ENCODE assay signal across 8 cellular contexts in the genomic region with DNA sequence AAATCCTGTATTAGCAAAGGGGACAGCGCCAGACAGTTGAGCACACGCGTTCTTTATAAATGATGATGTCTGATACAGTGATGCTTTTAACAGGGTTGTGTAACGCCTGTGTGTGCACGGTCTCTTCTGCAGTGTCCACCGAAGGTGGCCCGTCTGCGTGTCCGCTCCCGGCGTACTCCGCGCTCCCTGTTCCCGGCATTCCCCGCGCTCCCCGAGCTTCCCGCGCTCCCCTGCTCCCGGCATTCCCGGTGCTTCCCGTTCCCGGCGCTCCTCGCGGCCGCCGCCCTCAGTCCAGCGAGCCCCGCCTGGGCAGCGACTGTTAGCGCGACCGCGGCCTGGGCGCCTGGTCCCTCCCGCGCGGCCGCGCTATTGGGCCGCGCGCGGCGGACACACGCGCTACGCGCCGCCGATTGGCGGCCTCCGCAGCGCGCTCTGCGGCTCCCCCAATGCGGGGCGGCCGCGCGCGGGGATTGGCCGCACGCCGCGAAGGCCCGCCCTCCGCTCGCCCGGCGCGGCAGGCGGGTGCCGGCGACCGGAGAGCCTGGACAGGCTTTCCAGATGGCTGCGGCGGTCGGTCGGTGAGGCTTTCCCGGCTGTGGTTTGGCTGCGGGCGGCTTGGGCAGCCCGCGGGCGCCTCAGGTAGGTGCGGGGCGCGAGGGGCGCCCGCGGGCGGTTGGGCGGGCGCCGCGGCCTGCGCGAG. TPM values are rescaled to one million over a fixed set of nuclear protein-coding genes. Genes with fewer than 3 reads are reported as not detected.
DNase-seq lines count a peak whose midpoint lies in the region; ATAC-seq and TF ChIP-seq lines count a peak whose summit lies in the region.

Gene DGCR8, plus strand, starts transcription at position 497 of the 700 bp plus-strand sequence. CDS start 5,723 bp downstream, outside the sequence.

- H3K4me1 ChIP-seq in parathyroid adenoma (peaks cover 3% of the 10 kb centered on the region), upper lobe of left lung (peaks cover 36 to 49% (median 46%) of the 10 kb centered on the region in 4 donors)

- peak in 1 of 4 donors; percentile 70 for TF ChIP-seq EP300 in upper lobe of left lung (IDR thresholded peaks at IDR 0.05)

- WGBS in adipose tissue, 3 donors, result 0 to 1% (median 0%) methylated on average over 71 to 100 of the region's 100 CpGs
- 0% methylated on average over 7 to 20 of the region's 100 CpGs for WGBS in upper lobe of left lung, 2 donors

- no peak within 1 kb of the TSS for H3K9ac ChIP-seq in parathyroid adenoma

- TF ChIP-seq CTCF in parathyroid adenoma (IDR thresholded peaks at IDR 0.05), result no peak
- peak in 3 of 6 experiments; percentile 4 to 28 (median 22) for TF ChIP-seq CTCF in upper lobe of left lung (IDR thresholded peaks at IDR 0.05)

- H3K36me3 ChIP-seq in parathyroid adenoma (ENCODE audit: control insufficient read depth, insufficient read depth, low read length), result no peaks in the 10 kb centered on the region
- no peaks in the 10 kb centered on the region for H3K36me3 ChIP-seq in upper lobe of left lung

- peak within 1 kb of the TSS; percentile 97 for H3K4me2 ChIP-seq in parathyroid adenoma (ENCODE audit: low read length)

- ATAC-seq in HG02678 (IDR thresholded peaks at IDR 0.05; ENCODE audit: unreplicated experiment) (peak; percentile 90), upper lobe of left lung (ENCODE audit: low FRiP score in 2 of 2) (peak; percentile 95 to 97)

- H3K9me3 ChIP-seq in parathyroid adenoma (ENCODE audit: control insufficient read depth, low read length) (no peaks in the 10 kb centered on the region), upper lobe of left lung (no peaks in the 10 kb centered on the region)

- H2AFZ ChIP-seq in parathyroid adenoma, result peak within 1 kb of the TSS; percentile 92

- H3K27me3 ChIP-seq in parathyroid adenoma (ENCODE audit: control insufficient read depth, insufficient read depth, low read length), result no peaks in the 10 kb centered on the region
- no peaks in the 10 kb centered on the region for H3K27me3 ChIP-seq in upper lobe of left lung

- peak within 1 kb of the TSS; percentile 79 for H3K27ac ChIP-seq in adipose tissue (ENCODE audit: low read depth, low read length)
- H3K27ac ChIP-seq in parathyroid adenoma, result peak within 1 kb of the TSS; percentile 57
- H3K27ac ChIP-seq in upper lobe of left lung, result peak within 1 kb of the TSS; percentile 81 to 91 (median 90)

- H3K4me3 ChIP-seq in parathyroid adenoma (ENCODE audit: low read depth, low read length) (peak within 1 kb of the TSS; percentile 80), upper lobe of left lung (peak within 1 kb of the TSS; percentile 70 to 98 (median 83))

- H3K79me2 ChIP-seq in parathyroid adenoma, result peaks cover 18% of the 10 kb centered on the region

- intact Hi-C loops in cardiac septum (cut with DNase I), result loop anchor here (1.0 to 5.0 kb wide), 3 partner anchors 37 to 237 kb away; partner anchors contain the start of genes TANGO2 and TRMT2A

- TF ChIP-seq POLR2A in GM10847 (IDR thresholded peaks at IDR 0.05; ENCODE audit: extremely low read depth, insufficient read length) (peak; percentile 58), upper lobe of left lung (IDR thresholded peaks at IDR 0.05) (peak in 2 of 4 donors; percentile 53 to 76)

- DNase-seq in NCI-H128 (lab: John Stamatoyannopoulos, UW; ENCODE audit: unreplicated experiment) (peak; percentile 83), SW480 (ENCODE audit: low spot score) (peak; percentile 93), cardiac septum (ENCODE audit: low spot score) (peak; percentile 97), upper lobe of left lung (peak; percentile 94 to 97)

RNA-seq across cellular contexts. Expression of gene DGCR8, which starts in this region (rescaled TPM):
- 10 to 100 TPM; 10.1 to 15.6 (median 12.9) TPM for polyA plus RNA-seq in adipose tissue
- total RNA-seq in cardiac septum, result 19.1 TPM
- total RNA-seq in upper lobe of left lung, result 10 to 100 TPM; 27.7 to 95.3 (median 33.1) TPM

Comparison
In these comparisons a context has a peak if more than half of its experiments do, and no peak if none do; other contexts are left out.
1. Peak in every context shown above with its lines: DNase-seq, ATAC-seq, H3K4me3 ChIP-seq and H3K27ac ChIP-seq.